In genomic region chr10:54009672-54010071, GRCh38 we compare ENCODE assay signal across 25 cellular contexts.
DNase-seq lines count a peak whose midpoint lies in the region; ATAC-seq and TF ChIP-seq lines count a peak whose summit lies in the region.
"Had no signal": no experiment of that assay in that cellular context is flagged by ENCODE, and none has a peak within 500 bp of the region (broad histone marks: within the 10 kb centered on the region; RNA-seq: fewer than 3 reads in every experiment).

No MANE protein-coding gene starts in this region.

- no peaks in the 10 kb centered on the region for H3K27me3 ChIP-seq in upper lobe of right lung
- peaks cover 0 to 3% (median 0%) of the 10 kb centered on the region in 45 donors for H3K27me3 ChIP-seq in dorsolateral prefrontal cortex
- H3K27me3 ChIP-seq: SJSA1 had no signal

- H3K4me3 ChIP-seq in mucosa of descending colon, result no peak overlapping the region
- H3K4me3 ChIP-seq in upper lobe of right lung, result no peak overlapping the region
- H3K4me3 ChIP-seq in dorsolateral prefrontal cortex, result no peak overlapping the region
- H3K4me3 ChIP-seq: SJSA1 had no signal

- peak; percentile 14 for ATAC-seq in mucosa of descending colon
- ATAC-seq in upper lobe of right lung, result peak; percentile 27
- ATAC-seq in activated CD8-positive, alpha-beta memory T cell treated with anti-CD3 and anti-CD28 coated beads, Interleukin-2, amount 10 ng/mL, durations not matched to agents 7 days and 5 days, result no peak
- ATAC-seq: PC-3 had no signal

- H3K27ac Mint-ChIP-seq in activated CD8-positive, alpha-beta memory T cell treated with anti-CD3 and anti-CD28 coated beads, Interleukin-2, amount 10 ng/mL, durations not matched to agents 7 days and 5 days, result no peak overlapping the region
- H3K27ac Mint-ChIP-seq: B cell; CD14-positive monocyte; CD8-positive, alpha-beta memory T cell had no signal

- no peaks in the 10 kb centered on the region for H3K36me3 ChIP-seq in mucosa of descending colon (ENCODE audit: low read depth)
- H3K36me3 ChIP-seq in upper lobe of right lung, result no peaks in the 10 kb centered on the region
- H3K36me3 ChIP-seq: SJSA1 had no signal

- no peaks in the 10 kb centered on the region for H3K36me3 Mint-ChIP-seq in activated CD8-positive, alpha-beta memory T cell treated with anti-CD3 and anti-CD28 coated beads, Interleukin-2, amount 10 ng/mL, durations not matched to agents 7 days and 5 days
- H3K36me3 Mint-ChIP-seq: CD14-positive monocyte; CD8-positive, alpha-beta memory T cell had no signal

- H3K27me3 Mint-ChIP-seq in activated CD8-positive, alpha-beta memory T cell treated with anti-CD3 and anti-CD28 coated beads, Interleukin-2, amount 10 ng/mL, durations not matched to agents 7 days and 5 days, result no peaks in the 10 kb centered on the region
- H3K27me3 Mint-ChIP-seq: B cell; CD8-positive, alpha-beta memory T cell had no signal

- H3K9me3 Mint-ChIP-seq in activated CD8-positive, alpha-beta memory T cell treated with anti-CD3 and anti-CD28 coated beads, Interleukin-2, amount 10 ng/mL, durations not matched to agents 7 days and 5 days (ENCODE audit: low read depth), result peaks cover 5% of the 10 kb centered on the region

- TF ChIP-seq CTCF in mucosa of descending colon (IDR thresholded peaks at IDR 0.05) (no peak), upper lobe of right lung (IDR thresholded peaks at IDR 0.05) (no peak), dorsolateral prefrontal cortex (IDR thresholded peaks at IDR 0.05 in 54 of 56, conservative IDR thresholded peaks at IDR 0.05 in 2 of 56; ENCODE audit: low read depth in 1 of 56, partially characterized antibody in 56 of 56) (no peak)

- H3K9me3 ChIP-seq in mucosa of descending colon, result no peaks in the 10 kb centered on the region
- H3K9me3 ChIP-seq in upper lobe of right lung, result no peaks in the 10 kb centered on the region

- DNase-seq in DMS 273 (lab: John Stamatoyannopoulos, UW; ENCODE audit: unreplicated experiment), result peak; percentile 0
- DNase-seq in DMS 273 treated with DMSO at 0.1 percent for 48 hours (lab: John Stamatoyannopoulos, UW), result no peak
- DNase-seq in NCI-H69 (lab: John Stamatoyannopoulos, UW), result peak; percentile 52
- DNase-seq in mucosa of descending colon, result no peak
- DNase-seq in upper lobe of right lung, result peak; percentile 37
- DNase-seq in dorsolateral prefrontal cortex, result no peak
- DNase-seq in NCI-H2081 (lab: John Stamatoyannopoulos, UW), result no peak
- no peak for DNase-seq in activated CD8-positive, alpha-beta memory T cell treated with anti-CD3 and anti-CD28 coated beads, Interleukin-2, amount 10 ng/mL, durations not matched to agents 7 days and 5 days
- DNase-seq: CD8-positive, alpha-beta memory T cell; DMS153; DND-41; Karpas-422; NCI-H1105; NCI-H1436 treated with DMSO at 0.1 percent for 48 hours; NCI-H187 treated with DMSO at 0.1 percent for 48 hours; NCI-H2171; NCI-H345; NCI-H510A treated with DMSO at 0.1 percent for 48 hours; NCI-H748 treated with DMSO at 0.1 percent for 48 hours; NK-92 treated with Interleukin-12 subunit alpha and Interleukin-12 subunit beta, amount 100 ng/mL, for 24 hours; PC-3 had no signal

- H3K27ac ChIP-seq in upper lobe of right lung, result no peak overlapping the region
- H3K27ac ChIP-seq in dorsolateral prefrontal cortex, result no peak overlapping the region
- H3K27ac ChIP-seq: 22Rv1, SJSA1 had no signal

- no peaks in the 10 kb centered on the region for H3K4me1 Mint-ChIP-seq in activated CD8-positive, alpha-beta memory T cell treated with anti-CD3 and anti-CD28 coated beads, Interleukin-2, amount 10 ng/mL, durations not matched to agents 7 days and 5 days
- H3K4me1 Mint-ChIP-seq: B cell; CD14-positive monocyte; CD8-positive, alpha-beta memory T cell had no signal

- H3K4me3 Mint-ChIP-seq in activated CD8-positive, alpha-beta memory T cell treated with anti-CD3 and anti-CD28 coated beads, Interleukin-2, amount 10 ng/mL, durations not matched to agents 7 days and 5 days, result no peak overlapping the region
- H3K4me3 Mint-ChIP-seq: B cell; CD14-positive monocyte; CD8-positive, alpha-beta memory T cell had no signal

- CTCF ChIA-PET in activated CD8-positive, alpha-beta memory T cell treated with anti-CD3 and anti-CD28 coated beads, Interleukin-2, amount 10 ng/mL, durations not matched to agents 7 days and 5 days (lab: Charles Lee), result no interaction called here

- no peaks in the 10 kb centered on the region for H3K4me1 ChIP-seq in mucosa of descending colon (ENCODE audit: low read depth)
- H3K4me1 ChIP-seq in upper lobe of right lung, result no peaks in the 10 kb centered on the region
- H3K4me1 ChIP-seq: SJSA1 had no signal

- intact Hi-C loops in mucosa of descending colon (cut with DNase I, micrococcal nuclease) (no loop called here), upper lobe of right lung (cut with DNase I) (no loop called here), dorsolateral prefrontal cortex (cut with DNase I) (no loop called here)

Comparison
In these comparisons a context has a peak if more than half of its experiments do, and no peak if none do; other contexts are left out.
1. DNase-seq: peak in DMS 273 (single experiment), NCI-H69 (single experiment) and upper lobe of right lung (single experiment); none in DMS 273 treated with DMSO at 0.1 percent for 48 hours (single experiment), mucosa of descending colon (0 of 3), dorsolateral prefrontal cortex (0 of 10), NCI-H2081 (0 of 2) and activated CD8-positive, alpha-beta memory T cell treated with anti-CD3 and anti-CD28 coated beads, Interleukin-2, amount 10 ng/mL, durations not matched to agents 7 days and 5 days (single experiment).